Comparison of ENCODE assay signal across 8 cellular contexts in genomic region chr6:97437087-97437486, GRCh38.
DNase-seq lines count a peak whose midpoint lies in the region; ATAC-seq and TF ChIP-seq lines count a peak whose summit lies in the region.

No MANE protein-coding gene starts in this region.

- H3K4me3 ChIP-seq in GM12864 (ENCODE audit: low read depth, low read length): no peak overlapping the region

- no peak for ATAC-seq in GM19328 (IDR thresholded peaks at IDR 0.05; ENCODE audit: unreplicated experiment)

- H3K27ac ChIP-seq in substantia nigra (ENCODE audit: low read depth, low read length, poor library complexity, severe bottlenecking): peak overlapping the region; percentile 77

- DNase-seq in GM12864 (ENCODE audit: low read depth) (no peak), HCEC 1CT (peak; percentile 22), OCI-M1 (lab: John Stamatoyannopoulos, UW) (peak; percentile 45), fibroblast of peridontal ligament (ENCODE audit: extremely low read depth) (peak; percentile 32), substantia nigra (lab: John Stamatoyannopoulos, UW) (peak in 6 of 49 donors; percentile 3 to 64 (median 18)), DMS153 (lab: John Stamatoyannopoulos, UW) (no peak)
- DNase-seq in activated T-cell treated with anti-CD3 and anti-CD28 coated beads, Interleukin-2, amount 50 U/mL, for 1 hour: no peak

- peak; percentile 75 for TF ChIP-seq CTCF in GM12864 (IDR thresholded peaks at IDR 0.05; ENCODE audit: low read depth, low read length, missing control alignments)

Comparison
In these comparisons a context has a peak if more than half of its experiments do, and no peak if none do; other contexts are left out.
1. DNase-seq: peak in HCEC 1CT (single experiment), OCI-M1 (single experiment) and fibroblast of peridontal ligament (single experiment); none in GM12864 (single experiment), activated T-cell treated with anti-CD3 and anti-CD28 coated beads, Interleukin-2, amount 50 U/mL, for 1 hour (single experiment) and DMS153 (single experiment).